ENCODE assay signal across 8 cellular contexts in genomic region chr1:75233302-75233929, GRCh38.
DNase-seq lines count a peak whose midpoint lies in the region; ATAC-seq, FAIRE-seq and TF ChIP-seq lines count a peak whose summit lies in the region.

No MANE protein-coding gene starts in this region.

- intact Hi-C loops in HCT116 (cut with micrococcal nuclease), result loop anchor here (2.0 kb wide), 1 partner anchor 399 kb away; no protein-coding TSS in a partner anchor

- H2AFZ ChIP-seq in HCT116 (ENCODE audit: low read depth, low read length, poor library complexity, severe bottlenecking), result no peak overlapping the region
- no peak overlapping the region for H2AFZ ChIP-seq in smooth muscle cell (ENCODE audit: low read depth)

- H3K4me3 ChIP-seq in GM12864 (ENCODE audit: low read depth, low read length) (no peak overlapping the region), HCT116 (replicated peaks in 1 of 2; ENCODE audit: low read depth in 1 of 2, low read length in 2 of 2) (no peak overlapping the region), smooth muscle cell (no peak overlapping the region)

- H3K9me3 ChIP-seq in HCT116 (ENCODE audit: control insufficient read depth in 1 of 2, insufficient read depth in 1 of 2, low read depth in 1 of 2, low read length in 2 of 2), result no peaks in the 10 kb centered on the region
- no peaks in the 10 kb centered on the region for H3K9me3 ChIP-seq in smooth muscle cell (replicated peaks; ENCODE audit: low read depth)

- RAD21 ChIA-PET in HCT116 (lab: Charles Lee; ENCODE audit: low non-redundant PET in 1 of 2, low total read pairs in 2 of 2, uncharacterized antibody in 2 of 2, unreplicated experiment in 2 of 2), result no interaction called here

- POLR2A ChIA-PET in HCT116 (lab: Charles Lee), result no interaction called here

- H4K20me1 ChIP-seq in HCT116 (ENCODE audit: insufficient read depth), result no peaks in the 10 kb centered on the region
- H4K20me1 ChIP-seq in smooth muscle cell (ENCODE audit: low read depth), result no peaks in the 10 kb centered on the region

- no peaks in the 10 kb centered on the region for H3K27me3 ChIP-seq in HCT116 (ENCODE audit: insufficient read depth, low read length)
- H3K27me3 ChIP-seq in foreskin keratinocyte, result peaks cover 2% of the 10 kb centered on the region
- no peaks in the 10 kb centered on the region for H3K27me3 ChIP-seq in smooth muscle cell (ENCODE audit: low read depth)

- peak; percentile 93 for ATAC-seq in HCT116
- ATAC-seq in foreskin keratinocyte, result peak; percentile 92

- H3K4me2 ChIP-seq in HCT116 (ENCODE audit: low read length), result no peak overlapping the region
- H3K4me2 ChIP-seq in smooth muscle cell, result no peak overlapping the region

- no TSS peak for BruUV-seq in HCT116 (replicated peaks; lab: Mats Ljungman, UMichigan)

- no peak overlapping the region for H3K9ac ChIP-seq in HCT116 (ENCODE audit: low read length)
- H3K9ac ChIP-seq in smooth muscle cell (ENCODE audit: low read depth), result no peak overlapping the region

- WGBS in smooth muscle cell (ENCODE audit: low lambda C conversion rate), result 20% methylated on average over 11 of the region's 11 CpGs

- peak; percentile 72 for TF ChIP-seq RAD21 in HCT116 (IDR thresholded peaks at IDR 0.05; ENCODE audit: low read depth)

- FAIRE-seq in A204.1 (lab: Jason Lieb, UNC), result peak; percentile 75

- DNase-seq in GM12864 (ENCODE audit: low read depth) (peak; percentile 1), HCT116 (ENCODE audit: low read depth, low spot score) (peak; percentile 19), Kasumi-1 (lab: John Stamatoyannopoulos, UW) (peak; percentile 50 to 70), SK-N-DZ (ENCODE audit: low spot score) (peak; percentile 58), foreskin keratinocyte (peak; percentile 7 to 40), smooth muscle cell (lab: John Stamatoyannopoulos, UW; ENCODE audit: unreplicated experiment) (no peak)
- DNase-seq in activated T-cell treated with anti-CD3 and anti-CD28 coated beads, Interleukin-2, amount 50 U/mL, for 48 hours, result no peak

- H3F3A ChIP-seq in smooth muscle cell (ENCODE audit: low read depth), result no peaks in the 10 kb centered on the region

- no peaks in the 10 kb centered on the region for H3K9me2 ChIP-seq in HCT116 (ENCODE audit: insufficient read depth)

- TF ChIP-seq POLR2A in HCT116 (IDR thresholded peaks at IDR 0.05; ENCODE audit: borderline replicate concordance, extremely low read depth, insufficient read depth, insufficient read length), result no peak

- CTCF ChIA-PET in HCT116 (lab: Charles Lee), result interaction anchor here (0.6 to 1.7 kb wide), 13 partner anchors 8 to 466 kb away, joined by 3 to 9 read pairs (median 4); no protein-coding TSS in a partner anchor

- H3K4me1 ChIP-seq in HCT116 (ENCODE audit: control insufficient read depth in 1 of 2, insufficient read depth in 2 of 2, low read length in 2 of 2), result no peaks in the 10 kb centered on the region
- no peaks in the 10 kb centered on the region for H3K4me1 ChIP-seq in foreskin keratinocyte
- no peaks in the 10 kb centered on the region for H3K4me1 ChIP-seq in smooth muscle cell (ENCODE audit: low read depth)

- H3K79me2 ChIP-seq in HCT116 (ENCODE audit: insufficient read depth, low read length) (no peaks in the 10 kb centered on the region), smooth muscle cell (ENCODE audit: low read depth) (no peaks in the 10 kb centered on the region)

- H3K36me3 ChIP-seq in HCT116 (ENCODE audit: control insufficient read depth in 1 of 2, insufficient read depth in 2 of 2, low read length in 2 of 2) (no peaks in the 10 kb centered on the region), smooth muscle cell (ENCODE audit: low read depth) (no peaks in the 10 kb centered on the region)

- no peak overlapping the region for H3K27ac ChIP-seq in HCT116 (ENCODE audit: low read depth, low read length)
- no peak overlapping the region for H3K27ac ChIP-seq in foreskin keratinocyte
- H3K27ac ChIP-seq in smooth muscle cell (ENCODE audit: low read depth), result no peak overlapping the region

- TF ChIP-seq CTCF in GM12864 (IDR thresholded peaks at IDR 0.05; ENCODE audit: low read depth, low read length, missing control alignments), result peak; percentile 60
- peak; percentile 52 to 85 (median 64); a peak in 5 of 6 replicates for TF ChIP-seq CTCF in HCT116 (IDR thresholded peaks at IDR 0.05 in 2 of 3, conservative IDR thresholded peaks at IDR 0.05 in 1 of 3; ENCODE audit: borderline replicate concordance in 1 of 3, insufficient read depth in 1 of 3, low read depth in 2 of 3, low read length in 2 of 3)
- peak; percentile 76 for TF ChIP-seq CTCF in foreskin keratinocyte (conservative IDR thresholded peaks at IDR 0.05)
- peak; percentile 79 for TF ChIP-seq CTCF in smooth muscle cell (IDR thresholded peaks at IDR 0.05; ENCODE audit: borderline replicate concordance, insufficient read depth, poor library complexity, severe bottlenecking)

TF ChIP-seq in HCT116, 20 proteins besides CTCF, POLR2A, EP300 and RAD21:
- TF ChIP-seq ELF1 (IDR thresholded peaks at IDR 0.05; ENCODE audit: borderline replicate concordance, low read depth), result no peak

Comparison
In these comparisons a context has a peak if more than half of its experiments do, and no peak if none do; other contexts are left out.
1. DNase-seq: peak in GM12864 (single experiment), HCT116 (single experiment), Kasumi-1 (2 of 2), SK-N-DZ (single experiment) and foreskin keratinocyte (2 of 2); none in smooth muscle cell (single experiment) and activated T-cell treated with anti-CD3 and anti-CD28 coated beads, Interleukin-2, amount 50 U/mL, for 48 hours (0 of 2).
2. Peak in every context shown above with its lines, with median percentiles within 50 percentile points of each other: CTCF ChIP-seq.